In genomic region chr18:29383311-29384273, GRCh38 we compare ENCODE assay signal across 16 cellular contexts.
DNase-seq lines count a peak whose midpoint lies in the region; ATAC-seq and TF ChIP-seq lines count a peak whose summit lies in the region.
"Had no signal": no experiment of that assay in that cellular context is flagged by ENCODE, and none has a peak within 500 bp of the region (broad histone marks: within the 10 kb centered on the region; RNA-seq: fewer than 3 reads in every experiment).

No MANE protein-coding gene starts in this region.

- H3K27me3 Mint-ChIP-seq in activated T-helper 2 cell treated with anti-CD3 and anti-CD28 coated beads, Interferon-gamma antibody, Interleukin-2, Interleukin-4, amounts not matched to agents 10 μg/mL and 5 μg/mL and 100 μg/mL, durations not matched to agents 14 hours and 24 hours and 36 hours (ENCODE audit: low read depth) = no peaks in the 10 kb centered on the region
- H3K27me3 Mint-ChIP-seq in glutamatergic neuron (ENCODE audit: unreplicated experiment) = peaks cover 1% of the 10 kb centered on the region

- H3K9me3 Mint-ChIP-seq in activated T-helper 2 cell treated with anti-CD3 and anti-CD28 coated beads, Interferon-gamma antibody, Interleukin-2, Interleukin-4, amounts not matched to agents 10 μg/mL and 5 μg/mL and 100 μg/mL, durations not matched to agents 14 hours and 24 hours and 36 hours = peaks cover 18% of the 10 kb centered on the region
- peaks cover 2% of the 10 kb centered on the region for H3K9me3 Mint-ChIP-seq in glutamatergic neuron (ENCODE audit: unreplicated experiment)
- H3K9me3 Mint-ChIP-seq: WTC11 had no signal

- H3K36me3 Mint-ChIP-seq in activated T-helper 2 cell treated with anti-CD3 and anti-CD28 coated beads, Interferon-gamma antibody, Interleukin-2, Interleukin-4, amounts not matched to agents 10 μg/mL and 5 μg/mL and 100 μg/mL, durations not matched to agents 14 hours and 24 hours and 36 hours (ENCODE audit: low read depth) = no peaks in the 10 kb centered on the region
- H3K36me3 Mint-ChIP-seq in glutamatergic neuron (ENCODE audit: unreplicated experiment) = no peaks in the 10 kb centered on the region
- H3K36me3 Mint-ChIP-seq: brain, WTC11 had no signal

- no peak overlapping the region for H3K27ac Mint-ChIP-seq in activated T-helper 2 cell treated with anti-CD3 and anti-CD28 coated beads, Interferon-gamma antibody, Interleukin-2, Interleukin-4, amounts not matched to agents 10 μg/mL and 5 μg/mL and 100 μg/mL, durations not matched to agents 14 hours and 24 hours and 36 hours
- H3K27ac Mint-ChIP-seq in glutamatergic neuron (ENCODE audit: unreplicated experiment) = no peak overlapping the region
- H3K27ac Mint-ChIP-seq: brain, WTC11 had no signal

- DNase-seq in cardiac fibroblast (ENCODE audit: low read depth in 2 of 2) (peak; percentile 3 to 16), globus pallidus (ENCODE audit: low spot score) (no peak), glutamatergic neuron (no peak), NCI-H1417 treated with DMSO at 0.1 percent for 48 hours (lab: John Stamatoyannopoulos, UW) (no peak)
- no peak for DNase-seq in activated T-helper 2 cell treated with anti-CD3 and anti-CD28 coated beads, Interferon-gamma antibody, Interleukin-2, Interleukin-4, amounts not matched to agents 10 μg/mL and 5 μg/mL and 100 μg/mL, durations not matched to agents 14 hours and 24 hours and 36 hours (ENCODE audit: low spot score)
- DNase-seq: activated T-cell treated with anti-CD3 and anti-CD28 coated beads, Interleukin-2, amount 50 U/mL, for 1 hour; BE2C; KBM-7; transverse colon had no signal

- intact Hi-C loops in activated T-helper 2 cell treated with anti-CD3 and anti-CD28 coated beads, Interferon-gamma antibody, Interleukin-2, Interleukin-4, amounts not matched to agents 10 μg/mL and 5 μg/mL and 100 μg/mL, durations not matched to agents 14 hours and 24 hours and 36 hours (cut with micrococcal nuclease) = no loop called here

- H3K4me1 Mint-ChIP-seq in activated T-helper 2 cell treated with anti-CD3 and anti-CD28 coated beads, Interferon-gamma antibody, Interleukin-2, Interleukin-4, amounts not matched to agents 10 μg/mL and 5 μg/mL and 100 μg/mL, durations not matched to agents 14 hours and 24 hours and 36 hours (ENCODE audit: low read depth) = no peaks in the 10 kb centered on the region
- H3K4me1 Mint-ChIP-seq in glutamatergic neuron (ENCODE audit: low read depth, unreplicated experiment) = no peaks in the 10 kb centered on the region
- H3K4me1 Mint-ChIP-seq: WTC11 had no signal

- no peak for TF ChIP-seq CTCF in cardiac fibroblast (IDR thresholded peaks at IDR 0.05; ENCODE audit: low read depth, low read length)
- TF ChIP-seq CTCF in glutamatergic neuron (IDR thresholded peaks at IDR 0.05; ENCODE audit: partially characterized antibody, unreplicated experiment) = no peak

- H3K4me3 ChIP-seq in cardiac fibroblast (replicated peaks in 1 of 2; ENCODE audit: low read depth in 2 of 2, low read length in 2 of 2) = no peak overlapping the region
- H3K4me3 ChIP-seq: transverse colon had no signal

- ATAC-seq in GM18511 (IDR thresholded peaks at IDR 0.05; ENCODE audit: unreplicated experiment) (peak; percentile 89), GM21529 (IDR thresholded peaks at IDR 0.05; ENCODE audit: unreplicated experiment) (peak; percentile 47), HG03469 (IDR thresholded peaks at IDR 0.05; ENCODE audit: unreplicated experiment) (peak; percentile 78)
- ATAC-seq: Right ventricle myocardium inferior, sciatic nerve, WTC11 had no signal

- H3K4me3 Mint-ChIP-seq in activated T-helper 2 cell treated with anti-CD3 and anti-CD28 coated beads, Interferon-gamma antibody, Interleukin-2, Interleukin-4, amounts not matched to agents 10 μg/mL and 5 μg/mL and 100 μg/mL, durations not matched to agents 14 hours and 24 hours and 36 hours (ENCODE audit: low read depth) = no peak overlapping the region
- no peak overlapping the region for H3K4me3 Mint-ChIP-seq in glutamatergic neuron (ENCODE audit: unreplicated experiment)
- H3K4me3 Mint-ChIP-seq: brain, WTC11 had no signal

Comparison
In these comparisons a context has a peak if more than half of its experiments do, and no peak if none do; other contexts are left out.
1. DNase-seq: peak in cardiac fibroblast (2 of 2); none in activated T-helper 2 cell treated with anti-CD3 and anti-CD28 coated beads, Interferon-gamma antibody, Interleukin-2, Interleukin-4, amounts not matched to agents 10 μg/mL and 5 μg/mL and 100 μg/mL, durations not matched to agents 14 hours and 24 hours and 36 hours (single experiment), globus pallidus (single experiment), glutamatergic neuron (single experiment) and NCI-H1417 treated with DMSO at 0.1 percent for 48 hours (single experiment).
2. Peak in every context shown above with its lines, with median percentiles within 50 percentile points of each other: ATAC-seq.